ENCODE assay signal across 9 cellular contexts in the genomic region with DNA sequence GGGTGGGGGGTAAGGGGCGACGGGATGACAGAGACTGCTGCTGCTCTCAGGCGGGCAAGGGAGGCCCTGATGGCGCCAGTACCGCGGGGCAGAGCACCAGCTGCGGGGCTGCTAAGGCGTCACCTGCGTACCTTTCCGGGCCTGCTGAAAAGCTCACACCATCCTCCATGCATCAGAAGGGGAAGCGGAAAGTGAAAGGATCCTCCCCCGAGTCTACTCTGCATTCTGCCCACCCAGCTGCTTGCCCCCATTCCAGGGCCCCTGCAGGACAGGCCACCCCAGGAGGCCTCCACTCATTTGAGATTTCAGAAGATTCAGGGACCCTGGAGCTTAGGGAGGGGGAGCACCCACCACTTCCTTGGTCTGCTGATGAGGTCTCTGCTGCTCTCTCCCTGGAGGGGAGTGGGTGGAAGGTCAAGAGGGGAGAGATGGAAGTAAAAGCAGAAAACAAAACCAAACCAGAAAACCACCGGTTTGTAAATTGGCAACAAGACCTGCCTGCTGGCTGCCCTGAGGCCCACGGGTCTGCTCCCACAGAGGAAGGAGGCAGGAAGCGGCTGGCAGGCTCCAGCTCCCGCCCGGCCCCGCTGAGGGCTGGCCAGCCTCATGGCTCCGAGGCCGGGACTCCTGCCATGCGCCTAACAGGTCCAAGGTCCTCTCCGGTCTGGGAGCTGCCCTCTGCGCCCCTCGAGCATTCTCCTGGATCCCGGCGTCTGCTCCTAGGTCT.
A peak's percentile ranks its signal among the peaks of the same experiment; 100 is the strongest.
DNase-seq lines count a peak whose midpoint lies in the region; ATAC-seq, FAIRE-seq and TF ChIP-seq lines count a peak whose summit lies in the region.
"Had no signal": no experiment of that assay in that cellular context is flagged by ENCODE, and none has a peak within 500 bp of the region (broad histone marks: within the 10 kb centered on the region; RNA-seq: fewer than 3 reads in every experiment).

No MANE protein-coding gene starts in this region.

- ATAC-seq in GM19324 (IDR thresholded peaks at IDR 0.05; ENCODE audit: low FRiP score, unreplicated experiment), result peak; percentile 40

- no peak for TF ChIP-seq CTCF in choroid plexus epithelial cell (conservative IDR thresholded peaks at IDR 0.05; ENCODE audit: low read depth, low read length)

- DNase-seq in T follicular helper cell (ENCODE audit: low read depth) (peak; percentile 31), choroid plexus epithelial cell (ENCODE audit: low read depth) (peak; percentile 7), urothelium cell line (ENCODE audit: low spot score) (no peak), NCI-H1048 (lab: John Stamatoyannopoulos, UW) (no peak), NCI-H345 treated with DMSO at 0.1 percent for 48 hours (lab: John Stamatoyannopoulos, UW; ENCODE audit: unreplicated experiment) (no peak), EL (no peak)
- peak; percentile 19 to 32 for DNase-seq in stimulated activated CD8-positive, alpha-beta memory T cell treated with anti-CD3 and anti-CD28 coated beads, Interleukin-15, amount 100 ng/mL, for 48 hours (ENCODE audit: low read depth in 2 of 2)

- FAIRE-seq in urothelium cell line (lab: Jason Lieb, UNC), result no peak
- FAIRE-seq: bronchial epithelial cell had no signal

- H3K4me3 ChIP-seq in choroid plexus epithelial cell (ENCODE audit: low read depth, low read length), result no peak overlapping the region

Comparison
In these comparisons a context has a peak if more than half of its experiments do, and no peak if none do; other contexts are left out.
1. DNase-seq: peak in T follicular helper cell (single experiment), choroid plexus epithelial cell (single experiment) and stimulated activated CD8-positive, alpha-beta memory T cell treated with anti-CD3 and anti-CD28 coated beads, Interleukin-15, amount 100 ng/mL, for 48 hours (2 of 2); none in urothelium cell line (single experiment), NCI-H1048 (single experiment), NCI-H345 treated with DMSO at 0.1 percent for 48 hours (single experiment) and EL (single experiment).